In the genomic region with DNA sequence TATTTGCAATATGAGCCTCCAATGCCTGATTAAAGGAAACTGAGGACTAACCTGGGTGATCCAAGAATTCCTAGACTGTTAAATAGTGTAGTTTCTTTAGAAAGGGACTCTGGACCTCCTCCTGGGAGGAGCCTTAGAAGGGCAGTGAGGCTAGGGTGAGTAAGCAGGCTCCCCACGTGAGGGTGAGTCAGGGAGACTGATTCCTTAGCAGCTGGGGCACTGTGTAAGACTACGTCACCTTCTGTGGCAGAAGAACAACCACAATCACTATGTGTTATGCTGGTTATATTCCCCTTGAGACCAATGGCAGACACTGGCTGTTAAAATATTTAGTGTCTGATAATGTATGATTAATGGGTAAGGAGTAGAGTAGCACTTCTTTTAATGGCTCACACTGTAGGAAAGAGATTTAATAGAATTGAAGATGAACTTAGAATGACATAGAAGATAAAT, we compare ENCODE assay signal across 7 cellular contexts. TPM values are rescaled to one million over a fixed set of nuclear protein-coding genes. Genes with fewer than 3 reads are reported as not detected.
DNase-seq lines count a peak whose midpoint lies in the region; ATAC-seq and TF ChIP-seq lines count a peak whose summit lies in the region.

No MANE protein-coding gene starts in this region.

- DNase-seq in HEK293T (ENCODE audit: extremely low spot score) (peak; percentile 65), NB4 (ENCODE audit: low read depth) (peak; percentile 70), amniotic epithelial cell (ENCODE audit: low read depth) (peak; percentile 100), memory B cell (ENCODE audit: low spot score in 2 of 2) (no peak), thyroid gland (peak; percentile 83 to 87), GM20000 (ENCODE audit: low spot score) (no peak)

- H3K9me3 ChIP-seq in thyroid gland, result no peaks in the 10 kb centered on the region

- H3K4me3 ChIP-seq in NB4 (ENCODE audit: low read depth, low read length) (no peak overlapping the region), thyroid gland (replicated peaks in 1 of 3) (no peak overlapping the region)

- H3K27ac Mint-ChIP-seq in memory B cell, result no peak overlapping the region

- H3K36me3 Mint-ChIP-seq in memory B cell, result no peaks in the 10 kb centered on the region

- H3K27ac ChIP-seq in thyroid gland, result peak overlapping the region; percentile 78 to 91 (median 86)

- ATAC-seq in GM18505 (IDR thresholded peaks at IDR 0.05; ENCODE audit: unreplicated experiment), result peak; percentile 88
- peak; percentile 31 for ATAC-seq in memory B cell (ENCODE audit: low read depth)

- TF ChIP-seq CTCF in NB4 (IDR thresholded peaks at IDR 0.05; ENCODE audit: low read depth, low read length) (no peak), thyroid gland (IDR thresholded peaks at IDR 0.05) (no peak), GM20000 (IDR thresholded peaks at IDR 0.05; ENCODE audit: extremely low read depth, missing control alignments) (no peak)

- CTCF ChIA-PET in HEK293T (lab: Yijun Ruan, JAX), result interaction anchor here (0.6 to 1.3 kb wide), 3 partner anchors 9 to 458 kb away, joined by 3 to 4 read pairs (median 3); no protein-coding TSS in a partner anchor

- peaks cover 20% of the 10 kb centered on the region for H3K27me3 Mint-ChIP-seq in memory B cell

- H3K9me3 Mint-ChIP-seq in memory B cell, result no peaks in the 10 kb centered on the region

- 28 to 29% methylated on average over 2 of the region's 2 CpGs for WGBS in thyroid gland, 2 donors

- POLR2A ChIA-PET in HEK293T (lab: Yijun Ruan, JAX), result no interaction called here

- H3K36me3 ChIP-seq in thyroid gland, result no peaks in the 10 kb centered on the region

- TF ChIP-seq POLR2A in GM18505 (IDR thresholded peaks at IDR 0.05; ENCODE audit: borderline replicate concordance, extremely low read depth, insufficient read depth, insufficient read length), result no peak
- TF ChIP-seq POLR2A in NB4 (IDR thresholded peaks at IDR 0.05; ENCODE audit: extremely low read depth, insufficient read length), result no peak
- peak in 1 of 2 donors; percentile 42 for TF ChIP-seq POLR2A in thyroid gland (IDR thresholded peaks at IDR 0.05)

- H3K4me1 Mint-ChIP-seq in memory B cell, result no peaks in the 10 kb centered on the region

- H3K4me1 ChIP-seq in thyroid gland, result peaks cover 30 to 40% of the 10 kb centered on the region in 2 donors

- intact Hi-C loops in thyroid gland (cut with DNase I), result no loop called here

- no peak overlapping the region for H3K4me3 Mint-ChIP-seq in memory B cell

- no peaks in the 10 kb centered on the region for H3K27me3 ChIP-seq in thyroid gland

TF ChIP-seq in HEK293T, 16 proteins besides CTCF, POLR2A, EP300 and RAD21:
- no peak for TF ChIP-seq SP1 (IDR thresholded peaks at IDR 0.05)
- TF ChIP-seq, protein P1, sequence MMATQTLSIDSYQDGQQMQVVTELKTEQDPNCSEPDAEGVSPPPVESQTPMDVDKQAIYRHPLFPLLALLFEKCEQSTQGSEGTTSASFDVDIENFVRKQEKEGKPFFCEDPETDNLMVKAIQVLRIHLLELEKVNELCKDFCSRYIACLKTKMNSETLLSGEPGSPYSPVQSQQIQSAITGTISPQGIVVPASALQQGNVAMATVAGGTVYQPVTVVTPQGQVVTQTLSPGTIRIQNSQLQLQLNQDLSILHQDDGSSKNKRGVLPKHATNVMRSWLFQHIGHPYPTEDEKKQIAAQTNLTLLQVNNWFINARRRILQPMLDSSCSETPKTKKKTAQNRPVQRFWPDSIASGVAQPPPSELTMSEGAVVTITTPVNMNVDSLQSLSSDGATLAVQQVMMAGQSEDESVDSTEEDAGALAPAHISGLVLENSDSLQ (IDR thresholded peaks at IDR 0.05), result 0 out of 2 replicates have a peak, but pooled peaks have one; percentile 27
- no peak for TF ChIP-seq BHLHE40 (IDR thresholded peaks at IDR 0.05; ENCODE audit: borderline replicate concordance)
TF ChIP-seq in HEK293T: peak in this region for 1.

RNA-seq across cellular contexts. Expression of a gene that starts 53.3 kb away (rescaled TPM):
- total RNA-seq in thyroid gland, result 10 to 100 TPM in 3 of 4 donors, 1 to 10 TPM in 1; 7.6 to 20.0 (median 15.1) TPM

RNA-seq across cellular contexts. Expression of a gene that starts 56.9 kb away (rescaled TPM):
- 10 to 100 TPM in 1 of 4 donors, 1 to 10 TPM in 3; 7.3 to 11.0 (median 7.8) TPM for total RNA-seq in thyroid gland

Comparison
In these comparisons a context has a peak if more than half of its experiments do, and no peak if none do; other contexts are left out.
1. DNase-seq: peak in HEK293T (single experiment), NB4 (single experiment), amniotic epithelial cell (single experiment) and thyroid gland (2 of 2); none in memory B cell (0 of 2) and GM20000 (single experiment).